1 cellular context compared by ENCODE assay signal in the genomic region with DNA sequence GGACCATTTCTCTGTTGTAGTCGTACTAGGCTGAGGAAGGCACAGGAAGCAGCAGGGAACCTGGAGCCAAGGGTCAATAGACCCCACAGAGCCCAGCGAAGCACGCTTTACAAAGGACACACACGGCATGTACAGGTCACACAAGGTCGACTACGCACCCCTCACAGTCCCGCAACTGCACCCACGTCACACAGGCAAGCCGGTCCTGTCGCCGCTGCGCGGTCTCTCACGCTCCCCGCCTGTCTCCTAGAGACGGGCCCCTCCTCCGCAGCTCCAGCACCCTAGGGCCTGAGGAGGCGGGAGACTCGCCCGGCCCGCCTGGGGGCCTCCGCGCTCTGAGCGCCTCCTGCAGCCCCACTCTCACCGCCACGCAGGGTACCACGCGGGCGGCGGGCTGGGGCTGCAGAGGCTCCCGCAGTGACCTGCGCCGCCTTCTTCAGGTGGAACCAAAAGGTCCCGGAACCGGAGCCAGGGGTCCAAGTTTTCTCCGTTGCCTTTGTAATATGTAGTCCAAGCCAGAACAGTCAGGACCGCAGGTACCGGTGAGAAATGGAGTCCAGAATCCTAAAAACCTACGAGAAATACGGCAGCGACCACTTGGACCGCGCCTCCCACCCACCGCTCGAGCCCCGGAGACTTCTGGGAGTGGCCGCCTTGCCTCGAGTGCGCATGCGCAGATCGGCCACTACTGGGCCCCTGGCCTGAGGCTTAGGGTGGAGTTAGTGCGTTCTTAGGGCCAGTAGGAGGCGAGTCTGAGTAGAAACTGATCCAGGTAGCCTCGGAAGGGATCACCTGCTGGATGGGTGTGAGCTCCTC.
A peak's percentile ranks its signal among the peaks of the same experiment; 100 is the strongest.
TF ChIP-seq lines count a peak whose summit lies in the region.

A gene (minus strand): TSS at position 651 of the 816 bp plus-strand sequence. CDS start 8,143 bp downstream, outside the sequence.

TF ChIP-seq in HEK293, 187 proteins besides CTCF, POLR2A, EP300 and RAD21 (continued from another document and continues in another):
- TF ChIP-seq ZNF776 (tag by site-specific recombination; IDR thresholded peaks at IDR 0.05; ENCODE audit: borderline replicate concordance): no peak
- TF ChIP-seq ZNF266 (tag by site-specific recombination; IDR thresholded peaks at IDR 0.05; ENCODE audit: low read depth): no peak
- TF ChIP-seq ZNF701 (tag by site-specific recombination; IDR thresholded peaks at IDR 0.05): no peak
- TF ChIP-seq BCL11B (tag by site-specific recombination; IDR thresholded peaks at IDR 0.05; ENCODE audit: low read depth): 0 out of 2 replicates have a peak, but pooled peaks have one; percentile 3
- TF ChIP-seq, protein P1, sequence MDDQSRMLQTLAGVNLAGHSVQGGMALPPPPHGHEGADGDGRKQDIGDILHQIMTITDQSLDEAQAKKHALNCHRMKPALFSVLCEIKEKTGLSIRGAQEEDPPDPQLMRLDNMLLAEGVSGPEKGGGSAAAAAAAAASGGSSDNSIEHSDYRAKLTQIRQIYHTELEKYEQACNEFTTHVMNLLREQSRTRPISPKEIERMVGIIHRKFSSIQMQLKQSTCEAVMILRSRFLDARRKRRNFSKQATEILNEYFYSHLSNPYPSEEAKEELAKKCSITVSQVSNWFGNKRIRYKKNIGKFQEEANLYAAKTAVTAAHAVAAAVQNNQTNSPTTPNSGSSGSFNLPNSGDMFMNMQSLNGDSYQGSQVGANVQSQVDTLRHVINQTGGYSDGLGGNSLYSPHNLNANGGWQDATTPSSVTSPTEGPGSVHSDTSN (CRISPR knock-in tag; IDR thresholded peaks at IDR 0.05): no peak
- peak; percentile 37; the same call in 1 of the 2 replicates for TF ChIP-seq ZNF24 (tag by site-specific recombination; IDR thresholded peaks at IDR 0.05)
- peak; percentile 81 for TF ChIP-seq SP7 (tag by site-specific recombination; IDR thresholded peaks at IDR 0.05)
- TF ChIP-seq KLF16 (tag by site-specific recombination; IDR thresholded peaks at IDR 0.05): peak; percentile 93
- no peak for TF ChIP-seq HOXC10 (CRISPR knock-in tag; IDR thresholded peaks at IDR 0.05)
- TF ChIP-seq, protein P2, sequence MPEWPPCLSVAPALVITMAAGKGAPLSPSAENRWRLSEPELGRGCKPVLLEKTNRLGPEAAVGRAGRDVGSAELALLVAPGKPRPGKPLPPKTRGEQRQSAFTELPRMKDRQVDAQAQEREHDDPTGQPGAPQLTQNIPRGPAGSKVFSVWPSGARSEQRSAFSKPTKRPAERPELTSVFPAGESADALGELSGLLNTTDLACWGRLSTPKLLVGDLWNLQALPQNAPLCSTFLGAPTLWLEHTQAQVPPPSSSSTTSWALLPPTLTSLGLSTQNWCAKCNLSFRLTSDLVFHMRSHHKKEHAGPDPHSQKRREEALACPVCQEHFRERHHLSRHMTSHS (tag by site-specific recombination; IDR thresholded peaks at IDR 0.05): no peak
- TF ChIP-seq ZNF514 (tag by site-specific recombination; IDR thresholded peaks at IDR 0.05): no peak
- 0 out of 2 replicates have a peak, but pooled peaks have one; percentile 87 for TF ChIP-seq ZNF221 (tag by site-specific recombination; IDR thresholded peaks at IDR 0.05; ENCODE audit: borderline replicate concordance)
- TF ChIP-seq, protein P3, sequence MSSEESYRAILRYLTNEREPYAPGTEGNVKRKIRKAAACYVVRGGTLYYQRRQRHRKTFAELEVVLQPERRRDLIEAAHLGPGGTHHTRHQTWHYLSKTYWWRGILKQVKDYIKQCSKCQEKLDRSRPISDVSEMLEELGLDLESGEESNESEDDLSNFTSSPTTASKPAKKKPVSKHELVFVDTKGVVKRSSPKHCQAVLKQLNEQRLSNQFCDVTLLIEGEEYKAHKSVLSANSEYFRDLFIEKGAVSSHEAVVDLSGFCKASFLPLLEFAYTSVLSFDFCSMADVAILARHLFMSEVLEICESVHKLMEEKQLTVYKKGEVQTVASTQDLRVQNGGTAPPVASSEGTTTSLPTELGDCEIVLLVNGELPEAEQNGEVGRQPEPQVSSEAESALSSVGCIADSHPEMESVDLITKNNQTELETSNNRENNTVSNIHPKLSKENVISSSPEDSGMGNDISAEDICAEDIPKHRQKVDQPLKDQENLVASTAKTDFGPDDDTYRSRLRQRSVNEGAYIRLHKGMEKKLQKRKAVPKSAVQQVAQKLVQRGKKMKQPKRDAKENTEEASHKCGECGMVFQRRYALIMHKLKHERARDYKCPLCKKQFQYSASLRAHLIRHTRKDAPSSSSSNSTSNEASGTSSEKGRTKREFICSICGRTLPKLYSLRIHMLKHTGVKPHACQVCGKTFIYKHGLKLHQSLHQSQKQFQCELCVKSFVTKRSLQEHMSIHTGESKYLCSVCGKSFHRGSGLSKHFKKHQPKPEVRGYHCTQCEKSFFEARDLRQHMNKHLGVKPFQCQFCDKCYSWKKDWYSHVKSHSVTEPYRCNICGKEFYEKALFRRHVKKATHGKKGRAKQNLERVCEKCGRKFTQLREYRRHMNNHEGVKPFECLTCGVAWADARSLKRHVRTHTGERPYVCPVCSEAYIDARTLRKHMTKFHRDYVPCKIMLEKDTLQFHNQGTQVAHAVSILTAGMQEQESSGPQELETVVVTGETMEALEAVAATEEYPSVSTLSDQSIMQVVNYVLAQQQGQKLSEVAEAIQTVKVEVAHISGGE (tag by site-specific recombination; conservative IDR thresholded peaks at IDR 0.05; ENCODE audit: low read depth): peak; percentile 62
- TF ChIP-seq ZNF510 (tag by site-specific recombination; IDR thresholded peaks at IDR 0.05; ENCODE audit: insufficient replicate concordance): no peak
- TF ChIP-seq, protein P4, sequence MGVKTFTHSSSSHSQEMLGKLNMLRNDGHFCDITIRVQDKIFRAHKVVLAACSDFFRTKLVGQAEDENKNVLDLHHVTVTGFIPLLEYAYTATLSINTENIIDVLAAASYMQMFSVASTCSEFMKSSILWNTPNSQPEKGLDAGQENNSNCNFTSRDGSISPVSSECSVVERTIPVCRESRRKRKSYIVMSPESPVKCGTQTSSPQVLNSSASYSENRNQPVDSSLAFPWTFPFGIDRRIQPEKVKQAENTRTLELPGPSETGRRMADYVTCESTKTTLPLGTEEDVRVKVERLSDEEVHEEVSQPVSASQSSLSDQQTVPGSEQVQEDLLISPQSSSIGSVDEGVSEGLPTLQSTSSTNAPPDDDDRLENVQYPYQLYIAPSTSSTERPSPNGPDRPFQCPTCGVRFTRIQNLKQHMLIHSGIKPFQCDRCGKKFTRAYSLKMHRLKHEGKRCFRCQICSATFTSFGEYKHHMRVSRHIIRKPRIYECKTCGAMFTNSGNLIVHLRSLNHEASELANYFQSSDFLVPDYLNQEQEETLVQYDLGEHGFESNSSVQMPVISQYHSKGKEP (tag by site-specific recombination; IDR thresholded peaks at IDR 0.05): no peak
- TF ChIP-seq ZNF596 (tag by site-specific recombination; IDR thresholded peaks at IDR 0.05): no peak
- no peak for TF ChIP-seq FEZF1 (tag by site-specific recombination; IDR thresholded peaks at IDR 0.05)
- TF ChIP-seq, protein P5, sequence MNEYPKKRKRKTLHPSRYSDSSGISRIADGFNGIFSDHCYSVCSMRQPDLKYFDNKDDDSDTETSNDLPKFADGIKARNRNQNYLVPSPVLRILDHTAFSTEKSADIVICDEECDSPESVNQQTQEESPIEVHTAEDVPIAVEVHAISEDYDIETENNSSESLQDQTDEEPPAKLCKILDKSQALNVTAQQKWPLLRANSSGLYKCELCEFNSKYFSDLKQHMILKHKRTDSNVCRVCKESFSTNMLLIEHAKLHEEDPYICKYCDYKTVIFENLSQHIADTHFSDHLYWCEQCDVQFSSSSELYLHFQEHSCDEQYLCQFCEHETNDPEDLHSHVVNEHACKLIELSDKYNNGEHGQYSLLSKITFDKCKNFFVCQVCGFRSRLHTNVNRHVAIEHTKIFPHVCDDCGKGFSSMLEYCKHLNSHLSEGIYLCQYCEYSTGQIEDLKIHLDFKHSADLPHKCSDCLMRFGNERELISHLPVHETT (tag by site-specific recombination; IDR thresholded peaks at IDR 0.05): peak; percentile 67; the same call in 1 of the 2 replicates
- peak; percentile 59 for TF ChIP-seq IKZF3 (tag by site-specific recombination; IDR thresholded peaks at IDR 0.05)
- TF ChIP-seq ZNF37A (tag by site-specific recombination; IDR thresholded peaks at IDR 0.05): peak; percentile 51; the same call in 1 of the 2 replicates
- TF ChIP-seq, protein P6, sequence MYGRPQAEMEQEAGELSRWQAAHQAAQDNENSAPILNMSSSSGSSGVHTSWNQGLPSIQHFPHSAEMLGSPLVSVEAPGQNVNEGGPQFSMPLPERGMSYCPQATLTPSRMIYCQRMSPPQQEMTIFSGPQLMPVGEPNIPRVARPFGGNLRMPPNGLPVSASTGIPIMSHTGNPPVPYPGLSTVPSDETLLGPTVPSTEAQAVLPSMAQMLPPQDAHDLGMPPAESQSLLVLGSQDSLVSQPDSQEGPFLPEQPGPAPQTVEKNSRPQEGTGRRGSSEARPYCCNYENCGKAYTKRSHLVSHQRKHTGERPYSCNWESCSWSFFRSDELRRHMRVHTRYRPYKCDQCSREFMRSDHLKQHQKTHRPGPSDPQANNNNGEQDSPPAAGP (tag by site-specific recombination; IDR thresholded peaks at IDR 0.05): peak; percentile 80
- no peak for TF ChIP-seq ZNF626 (tag by site-specific recombination; IDR thresholded peaks at IDR 0.05)
- no peak for TF ChIP-seq ZNF571 (tag by site-specific recombination; IDR thresholded peaks at IDR 0.05)
- TF ChIP-seq ZNF157 (tag by site-specific recombination; IDR thresholded peaks at IDR 0.05): no peak; the same call in 1 of the 2 replicates
- TF ChIP-seq ZNF121 (tag by site-specific recombination; IDR thresholded peaks at IDR 0.05): no peak
- no peak for TF ChIP-seq ZNF792 (tag by site-specific recombination; IDR thresholded peaks at IDR 0.05)
- TF ChIP-seq WT1 (tag by site-specific recombination; IDR thresholded peaks at IDR 0.05): peak; percentile 18; the same call in 1 of the 2 replicates
- TF ChIP-seq ZNF214 (tag by site-specific recombination; IDR thresholded peaks at IDR 0.05; ENCODE audit: borderline replicate concordance): no peak
- TF ChIP-seq, protein P7, sequence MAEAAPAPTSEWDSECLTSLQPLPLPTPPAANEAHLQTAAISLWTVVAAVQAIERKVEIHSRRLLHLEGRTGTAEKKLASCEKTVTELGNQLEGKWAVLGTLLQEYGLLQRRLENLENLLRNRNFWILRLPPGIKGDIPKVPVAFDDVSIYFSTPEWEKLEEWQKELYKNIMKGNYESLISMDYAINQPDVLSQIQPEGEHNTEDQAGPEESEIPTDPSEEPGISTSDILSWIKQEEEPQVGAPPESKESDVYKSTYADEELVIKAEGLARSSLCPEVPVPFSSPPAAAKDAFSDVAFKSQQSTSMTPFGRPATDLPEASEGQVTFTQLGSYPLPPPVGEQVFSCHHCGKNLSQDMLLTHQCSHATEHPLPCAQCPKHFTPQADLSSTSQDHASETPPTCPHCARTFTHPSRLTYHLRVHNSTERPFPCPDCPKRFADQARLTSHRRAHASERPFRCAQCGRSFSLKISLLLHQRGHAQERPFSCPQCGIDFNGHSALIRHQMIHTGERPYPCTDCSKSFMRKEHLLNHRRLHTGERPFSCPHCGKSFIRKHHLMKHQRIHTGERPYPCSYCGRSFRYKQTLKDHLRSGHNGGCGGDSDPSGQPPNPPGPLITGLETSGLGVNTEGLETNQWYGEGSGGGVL (tag by site-specific recombination; IDR thresholded peaks at IDR 0.05): peak; percentile 29; the same call in 1 of the 2 replicates
- 0 out of 2 replicates have a peak, but pooled peaks have one; percentile 18 for TF ChIP-seq ZNF324 (tag by site-specific recombination; IDR thresholded peaks at IDR 0.05)
- TF ChIP-seq GFI1B (tag by site-specific recombination; IDR thresholded peaks at IDR 0.05): 0 out of 2 replicates have a peak, but pooled peaks have one; percentile 5
- TF ChIP-seq ZNF223 (tag by site-specific recombination; IDR thresholded peaks at IDR 0.05): no peak
- TF ChIP-seq, protein P8, sequence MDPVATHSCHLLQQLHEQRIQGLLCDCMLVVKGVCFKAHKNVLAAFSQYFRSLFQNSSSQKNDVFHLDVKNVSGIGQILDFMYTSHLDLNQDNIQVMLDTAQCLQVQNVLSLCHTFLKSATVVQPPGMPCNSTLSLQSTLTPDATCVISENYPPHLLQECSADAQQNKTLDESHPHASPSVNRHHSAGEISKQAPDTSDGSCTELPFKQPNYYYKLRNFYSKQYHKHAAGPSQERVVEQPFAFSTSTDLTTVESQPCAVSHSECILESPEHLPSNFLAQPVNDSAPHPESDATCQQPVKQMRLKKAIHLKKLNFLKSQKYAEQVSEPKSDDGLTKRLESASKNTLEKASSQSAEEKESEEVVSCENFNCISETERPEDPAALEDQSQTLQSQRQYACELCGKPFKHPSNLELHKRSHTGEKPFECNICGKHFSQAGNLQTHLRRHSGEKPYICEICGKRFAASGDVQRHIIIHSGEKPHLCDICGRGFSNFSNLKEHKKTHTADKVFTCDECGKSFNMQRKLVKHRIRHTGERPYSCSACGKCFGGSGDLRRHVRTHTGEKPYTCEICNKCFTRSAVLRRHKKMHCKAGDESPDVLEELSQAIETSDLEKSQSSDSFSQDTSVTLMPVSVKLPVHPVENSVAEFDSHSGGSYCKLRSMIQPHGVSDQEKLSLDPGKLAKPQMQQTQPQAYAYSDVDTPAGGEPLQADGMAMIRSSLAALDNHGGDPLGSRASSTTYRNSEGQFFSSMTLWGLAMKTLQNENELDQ (tag by site-specific recombination; IDR thresholded peaks at IDR 0.05; ENCODE audit: low read depth): no peak
- TF ChIP-seq ZNF10 (tag by site-specific recombination; IDR thresholded peaks at IDR 0.05): 0 out of 2 replicates have a peak, but pooled peaks have one; percentile 64
- TF ChIP-seq ZNF560 (tag by site-specific recombination; IDR thresholded peaks at IDR 0.05; ENCODE audit: borderline replicate concordance): no peak
- peak; percentile 85 for TF ChIP-seq KLF9 (tag by site-specific recombination; IDR thresholded peaks at IDR 0.05; ENCODE audit: low read depth)
- TF ChIP-seq ZNF558 (tag by site-specific recombination; IDR thresholded peaks at IDR 0.05): 0 out of 2 replicates have a peak, but pooled peaks have one; percentile 10
- TF ChIP-seq KLF8 (tag by site-specific recombination; IDR thresholded peaks at IDR 0.05): peak; percentile 78
- TF ChIP-seq, protein P9, sequence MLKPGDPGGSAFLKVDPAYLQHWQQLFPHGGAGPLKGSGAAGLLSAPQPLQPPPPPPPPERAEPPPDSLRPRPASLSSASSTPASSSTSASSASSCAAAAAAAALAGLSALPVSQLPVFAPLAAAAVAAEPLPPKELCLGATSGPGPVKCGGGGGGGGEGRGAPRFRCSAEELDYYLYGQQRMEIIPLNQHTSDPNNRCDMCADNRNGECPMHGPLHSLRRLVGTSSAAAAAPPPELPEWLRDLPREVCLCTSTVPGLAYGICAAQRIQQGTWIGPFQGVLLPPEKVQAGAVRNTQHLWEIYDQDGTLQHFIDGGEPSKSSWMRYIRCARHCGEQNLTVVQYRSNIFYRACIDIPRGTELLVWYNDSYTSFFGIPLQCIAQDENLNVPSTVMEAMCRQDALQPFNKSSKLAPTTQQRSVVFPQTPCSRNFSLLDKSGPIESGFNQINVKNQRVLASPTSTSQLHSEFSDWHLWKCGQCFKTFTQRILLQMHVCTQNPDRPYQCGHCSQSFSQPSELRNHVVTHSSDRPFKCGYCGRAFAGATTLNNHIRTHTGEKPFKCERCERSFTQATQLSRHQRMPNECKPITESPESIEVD (tag by site-specific recombination; IDR thresholded peaks at IDR 0.05): no peak
- no peak for TF ChIP-seq ZSCAN23 (tag by site-specific recombination; IDR thresholded peaks at IDR 0.05)
- peak; percentile 11; the same call in 1 of the 2 replicates for TF ChIP-seq ZSCAN16 (tag by site-specific recombination; IDR thresholded peaks at IDR 0.05)
- TF ChIP-seq REPIN1 (tag by site-specific recombination; IDR thresholded peaks at IDR 0.05; ENCODE audit: low read depth): peak; percentile 86; the same call in 1 of the 2 replicates
- peak; percentile 97 for TF ChIP-seq GLIS1 (tag by site-specific recombination; IDR thresholded peaks at IDR 0.05)
